In the genomic region with DNA sequence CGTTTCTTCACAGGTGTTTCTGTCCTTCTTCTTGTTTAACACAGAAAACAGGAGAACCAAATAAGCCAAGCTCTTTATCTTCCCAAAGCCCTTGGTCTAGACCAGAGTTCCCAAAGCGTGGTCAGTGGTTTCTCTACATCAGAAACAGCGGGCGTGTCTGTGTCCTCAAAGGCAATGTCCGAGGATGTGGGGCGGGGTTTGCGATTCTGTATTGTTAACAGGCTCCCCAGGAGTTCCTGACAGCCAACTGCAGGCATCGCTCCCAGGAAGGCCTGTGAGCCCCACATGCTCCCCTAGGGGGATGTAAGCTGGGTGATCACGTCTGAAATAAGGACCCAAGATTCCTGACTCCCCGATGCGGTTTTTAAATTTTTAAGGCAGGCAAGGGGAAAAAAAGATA, we compare ENCODE assay signal across 13 cellular contexts. TPM values are rescaled to one million over a fixed set of nuclear protein-coding genes. Genes with fewer than 3 reads are reported as not detected.
DNase-seq lines count a peak whose midpoint lies in the region; ATAC-seq, FAIRE-seq and TF ChIP-seq lines count a peak whose summit lies in the region.
"Had no signal": no experiment of that assay in that cellular context is flagged by ENCODE, and none has a peak within 500 bp of the region (broad histone marks: within the 10 kb centered on the region; RNA-seq: fewer than 3 reads in every experiment).

No MANE protein-coding gene starts in this region.

- TF ChIP-seq EP300 in GM12878 (IDR thresholded peaks at IDR 0.05; ENCODE audit: borderline replicate concordance in 1 of 2, control insufficient read depth in 1 of 2, low read depth in 2 of 2, low read length in 2 of 2) = no peak

- no peak; the same call in 1 of the 2 replicates for TF ChIP-seq POLR2A in GM12878 (IDR thresholded peaks at IDR 0.05; ENCODE audit: low read depth, low read length)

- no peaks in the 10 kb centered on the region for H4K20me1 ChIP-seq in GM12878 (ENCODE audit: control insufficient read depth, insufficient read depth)
- H4K20me1 ChIP-seq in neural progenitor cell (ENCODE audit: low read depth) = peaks cover 16% of the 10 kb centered on the region

- peak; percentile 23 for DNase-seq in NCI-H748 (lab: John Stamatoyannopoulos, UW; ENCODE audit: unreplicated experiment)
- DNase-seq in NCI-H748 treated with DMSO at 0.1 percent for 48 hours (lab: John Stamatoyannopoulos, UW) = no peak
- peak; percentile 58 for DNase-seq in NCI-H2227 (lab: John Stamatoyannopoulos, UW; ENCODE audit: unreplicated experiment)
- DNase-seq in GM12878 (ENCODE audit: low read depth, low spot score) = no peak
- DNase-seq in neural progenitor cell (ENCODE audit: low spot score) = peak; percentile 60
- DNase-seq in NCI-H1417 (lab: John Stamatoyannopoulos, UW) = no peak
- no peak for DNase-seq in NK-92 (lab: John Stamatoyannopoulos, UW; ENCODE audit: unreplicated experiment)
- DNase-seq in NOMO-1 (lab: John Stamatoyannopoulos, UW; ENCODE audit: unreplicated experiment in 2 of 2) = no peak
- DNase-seq: 8988T, glutamatergic neuron, NCI-H345, upper lobe of left lung had no signal

- no peaks in the 10 kb centered on the region for H3K9me3 Mint-ChIP-seq in neural progenitor cell

- H2AFZ ChIP-seq in GM12878 (ENCODE audit: control insufficient read depth, low read depth, low read length) = no peak overlapping the region
- no peak overlapping the region for H2AFZ ChIP-seq in neural progenitor cell (replicated peaks)

- H3K79me2 ChIP-seq in GM12878 (ENCODE audit: control insufficient read depth, insufficient read depth, low read length) (peaks cover 38% of the 10 kb centered on the region), neural progenitor cell (ENCODE audit: low read depth) (no peaks in the 10 kb centered on the region)

- peaks cover 4% of the 10 kb centered on the region for H3K4me1 Mint-ChIP-seq in neural progenitor cell

- no peaks in the 10 kb centered on the region for H3K27me3 ChIP-seq in GM12878 (replicated peaks in 1 of 2; ENCODE audit: control insufficient read depth in 2 of 2, insufficient read depth in 2 of 2, low read length in 1 of 2)
- H3K27me3 ChIP-seq in neural progenitor cell = no peaks in the 10 kb centered on the region
- H3K27me3 ChIP-seq: upper lobe of left lung had no signal

- H3K4me1 ChIP-seq in GM12878 (ENCODE audit: control insufficient read depth, insufficient read depth, low read length) (peaks cover 85% of the 10 kb centered on the region), neural progenitor cell (peaks cover 10% of the 10 kb centered on the region)

- no peaks in the 10 kb centered on the region for H3K9me3 ChIP-seq in GM12878 (replicated peaks; ENCODE audit: control insufficient read depth, insufficient read depth, low read length)
- no peaks in the 10 kb centered on the region for H3K9me3 ChIP-seq in neural progenitor cell (ENCODE audit: low read depth)
- H3K9me3 ChIP-seq: upper lobe of left lung had no signal

- SMC1A ChIA-PET in GM12878 (lab: Charles Lee; ENCODE audit: uncharacterized antibody, unreplicated experiment) = interaction anchor here (1.0 to 13.5 kb wide), 7 partner anchors 17 to 91 kb away, joined by 3 to 243 read pairs (median 4); a partner anchor contains a TSS

- CTCF ChIA-PET in GM12878 (lab: Yijun Ruan, JAX) = interaction anchor here (1.1 to 13.8 kb wide), 7 partner anchors 13 to 95 kb away, joined by 3 to 182 read pairs (median 5); a partner anchor contains a TSS

- WGBS in GM12878 (ENCODE audit: insufficient coverage, insufficient replicate concordance, low lambda C conversion rate, missing lambda C conversion rate) = 80% methylated on average over 11 of the region's 11 CpGs

- peaks cover 12% of the 10 kb centered on the region for H3F3A ChIP-seq in neural progenitor cell (ENCODE audit: low read depth)

- BruUV-seq in GM12878 (replicated peaks; lab: Mats Ljungman, UMichigan) = no TSS peak

- H3K4me3 Mint-ChIP-seq in neural progenitor cell = no peak overlapping the region

- H3K27ac ChIP-seq in GM12878 (ENCODE audit: control insufficient read depth, insufficient read depth) (peak overlapping the region; percentile 71), neural progenitor cell (no peak overlapping the region)

- no peak for TF ChIP-seq RAD21 in GM12878 (IDR thresholded peaks at IDR 0.05; ENCODE audit: insufficient read depth, low read depth, low read length)

- H3K36me3 Mint-ChIP-seq in neural progenitor cell = peaks cover 8% of the 10 kb centered on the region

- H3K27ac Mint-ChIP-seq in neural progenitor cell = no peak overlapping the region

- RAD21 ChIA-PET in GM12878 (lab: Charles Lee; ENCODE audit: unreplicated experiment) = interaction anchor here (1.3 to 16.3 kb wide), 4 partner anchors 23 to 95 kb away, joined by 3 to 364 read pairs (median 6); a partner anchor contains a TSS

- TF ChIP-seq CTCF in GM12878 (IDR thresholded peaks at IDR 0.05 in 2 of 3, conservative IDR thresholded peaks at IDR 0.05 in 1 of 3; ENCODE audit: control insufficient read depth in 2 of 3, extremely low read depth in 1 of 3, insufficient read depth in 1 of 3, low read depth in 3 of 3, low read length in 3 of 3) = no peak
- no peak for TF ChIP-seq CTCF in neural progenitor cell (IDR thresholded peaks at IDR 0.05)

- no peak for ATAC-seq in GM12878

- in situ Hi-C loops in GM12878 (cut with MboI) = no loop called here

- H3K4me2 ChIP-seq in GM12878 (ENCODE audit: control insufficient read depth, insufficient read depth) (no peak overlapping the region), neural progenitor cell (no peak overlapping the region)

- H3K27me3 Mint-ChIP-seq in neural progenitor cell (ENCODE audit: insufficient read depth, low read depth) = peaks cover 2% of the 10 kb centered on the region

- H3K9ac ChIP-seq in GM12878 (ENCODE audit: control insufficient read depth, insufficient read depth, low read length) = no peak overlapping the region
- no peak overlapping the region for H3K9ac ChIP-seq in neural progenitor cell

- no peak for FAIRE-seq in GM12878 (lab: Jason Lieb, UNC)
- FAIRE-seq: TTC549 had no signal

- POLR2A ChIA-PET in GM12878 (lab: Charles Lee) = interaction anchor here (0.9 to 13.4 kb wide), 7 partner anchors 15 to 88 kb away, joined by 4 to 255 read pairs (median 8); a partner anchor contains a TSS

- H3K4me3 ChIP-seq in GM12878 (no peak overlapping the region), neural progenitor cell (no peak overlapping the region)
- H3K4me3 ChIP-seq: upper lobe of left lung had no signal

- intact Hi-C loops in GM12878 (cut with micrococcal nuclease; ENCODE audit: unreplicated experiment) = no loop called here

- H3K36me3 ChIP-seq in GM12878 (ENCODE audit: control insufficient read depth in 2 of 2, insufficient read depth in 2 of 2, low read length in 1 of 2) = peaks cover 23 to 27% of the 10 kb centered on the region in 2 experiments
- H3K36me3 ChIP-seq in neural progenitor cell = no peaks in the 10 kb centered on the region

RNA-seq across cellular contexts. Expression of a gene that starts 28.4 kb away (rescaled TPM):
- total RNA-seq in GM12878 (2013; cell fraction: nucleolus; rRNA removed) = 89.0 and 97.1 TPM in 2 replicates
- total RNA-seq in GM12878 (2014; rRNA removed) (55.6 and 58.3 TPM in 2 replicates), GM12878 (2014; rRNA removed; fragmentation: Illumina TruSeq; extraction: Trizol) (39.7 and 49.1 TPM in 2 replicates), GM12878 (2021) (59.6 and 60.6 TPM in 2 replicates), neural progenitor cell (ENCODE audit: low replicate concordance) (5.2 and 10.4 TPM in 2 replicates)
- 19.4 TPM for polyA plus RNA-seq in GM12878 (2011; ENCODE audit: low read depth)
- polyA plus RNA-seq in GM12878 (2011; rRNA removed) (28.3 and 39.2 TPM in 2 replicates), GM12878 (2014; fragmentation: Illumina TruSeq; extraction: Trizol) (24.1 and 45.5 TPM in 2 replicates), GM12878 (2014; fragmentation: Nextera tagmentation; extraction: Ambion mirVana) (10 to 100 TPM; 32.9 to 43.1 TPM), GM12878 (2014; rRNA removed) (68.5 and 69.4 TPM in 2 replicates), GM12878 (2016; fragmentation: Nextera tagmentation; extraction: Ambion mirVana) (10 to 100 TPM; 77.0 to 91.6 TPM)
- polyA plus RNA-seq in GM12878 (2011; cell fraction: cytosol; rRNA removed) = 62.0 and 77.9 TPM in 2 replicates
- polyA plus RNA-seq in GM12878 (2011; cell fraction: nucleus; rRNA removed) = 63.2 and 65.7 TPM in 2 replicates
- polyA plus RNA-seq in GM12878 (2012) = 31.7 and 40.1 TPM in 2 replicates
- polyA minus RNA-seq in GM12878 (2011; rRNA and poly(A)+ RNA removed) = 27.9 and 43.7 TPM in 2 replicates
- polyA minus RNA-seq in GM12878 (2011; cell fraction: cytosol; rRNA and poly(A)+ RNA removed) = 16.3 and 17.8 TPM in 2 replicates
- polyA minus RNA-seq in GM12878 (2011; cell fraction: nucleus; rRNA and poly(A)+ RNA removed) = 19.6 and 37.5 TPM in 2 replicates

RNA-seq across cellular contexts. Expression of a gene that starts 46.6 kb away (rescaled TPM):
- total RNA-seq in GM12878 (2013; cell fraction: nucleolus; rRNA removed) = 10.9 and 13.8 TPM in 2 replicates
- total RNA-seq in GM12878 (2014; rRNA removed) = 43.9 and 44.3 TPM in 2 replicates
- total RNA-seq in GM12878 (2014; rRNA removed; fragmentation: Illumina TruSeq; extraction: Trizol) = 22.8 and 23.4 TPM in 2 replicates
- 40.0 and 45.6 TPM in 2 replicates for total RNA-seq in GM12878 (2021)
- 30.0 TPM for polyA plus RNA-seq in GM12878 (2011; ENCODE audit: low read depth)
- polyA plus RNA-seq in GM12878 (2011; rRNA removed) = 49.8 and 66.1 TPM in 2 replicates
- polyA plus RNA-seq in GM12878 (2011; cell fraction: cytosol; rRNA removed) = 94.7 and 108 TPM in 2 replicates
- polyA plus RNA-seq in GM12878 (2011; cell fraction: nucleus; rRNA removed) = 65.0 and 80.8 TPM in 2 replicates
- polyA plus RNA-seq in GM12878 (2012) = 33.3 and 39.1 TPM in 2 replicates
- polyA plus RNA-seq in GM12878 (2014; fragmentation: Illumina TruSeq; extraction: Trizol) = 20.4 and 42.0 TPM in 2 replicates
- polyA plus RNA-seq in GM12878 (2014; fragmentation: Nextera tagmentation; extraction: Ambion mirVana) = 10 to 100 TPM; 94.7 to 96.2 TPM
- 49.6 and 57.0 TPM in 2 replicates for polyA plus RNA-seq in GM12878 (2014; rRNA removed)
- 10 to 100 TPM; 63.3 to 69.4 TPM for polyA plus RNA-seq in GM12878 (2016; fragmentation: Nextera tagmentation; extraction: Ambion mirVana)
- 47.0 and 62.1 TPM in 2 replicates for polyA minus RNA-seq in GM12878 (2011; rRNA and poly(A)+ RNA removed)
- 17.5 and 19.3 TPM in 2 replicates for polyA minus RNA-seq in GM12878 (2011; cell fraction: cytosol; rRNA and poly(A)+ RNA removed)
- polyA minus RNA-seq in GM12878 (2011; cell fraction: nucleus; rRNA and poly(A)+ RNA removed) = 10.2 and 17.5 TPM in 2 replicates
- 17.7 and 27.5 TPM in 2 replicates for total RNA-seq in neural progenitor cell (ENCODE audit: low replicate concordance)

RNA-seq across cellular contexts. Expression of a gene that starts 56.0 kb away (rescaled TPM):
- 40.8 and 41.5 TPM in 2 replicates for total RNA-seq in GM12878 (2013; cell fraction: nucleolus; rRNA removed)
- 105 and 117 TPM in 2 replicates for total RNA-seq in GM12878 (2014; rRNA removed)
- 89.6 and 101 TPM in 2 replicates for total RNA-seq in GM12878 (2014; rRNA removed; fragmentation: Illumina TruSeq; extraction: Trizol)
- 88.4 and 89.2 TPM in 2 replicates for total RNA-seq in GM12878 (2021)
- polyA plus RNA-seq in GM12878 (2011; ENCODE audit: low read depth) = 40.9 TPM
- polyA plus RNA-seq in GM12878 (2011; rRNA removed) = 73.6 and 89.7 TPM in 2 replicates
- 90.3 and 94.2 TPM in 2 replicates for polyA plus RNA-seq in GM12878 (2011; cell fraction: cytosol; rRNA removed)
- polyA plus RNA-seq in GM12878 (2011; cell fraction: nucleus; rRNA removed) = 68.9 and 73.0 TPM in 2 replicates
- 50.5 and 55.2 TPM in 2 replicates for polyA plus RNA-seq in GM12878 (2012)
- polyA plus RNA-seq in GM12878 (2014; fragmentation: Illumina TruSeq; extraction: Trizol) = 71.2 and 101 TPM in 2 replicates
- 100 to 1,000 TPM; 161 to 209 TPM for polyA plus RNA-seq in GM12878 (2014; fragmentation: Nextera tagmentation; extraction: Ambion mirVana)
- polyA plus RNA-seq in GM12878 (2014; rRNA removed) = 93.2 and 108 TPM in 2 replicates
- 100 to 1,000 TPM; 207 to 217 TPM for polyA plus RNA-seq in GM12878 (2016; fragmentation: Nextera tagmentation; extraction: Ambion mirVana)
- polyA minus RNA-seq in GM12878 (2011; rRNA and poly(A)+ RNA removed) = 44.1 and 47.2 TPM in 2 replicates
- polyA minus RNA-seq in GM12878 (2011; cell fraction: cytosol; rRNA and poly(A)+ RNA removed) = 16.8 and 20.8 TPM in 2 replicates
- polyA minus RNA-seq in GM12878 (2011; cell fraction: nucleus; rRNA and poly(A)+ RNA removed) = 26.8 and 39.8 TPM in 2 replicates
- total RNA-seq in neural progenitor cell (ENCODE audit: low replicate concordance) = 43.3 and 48.7 TPM in 2 replicates

RNA-seq across cellular contexts. Expression of a gene that starts 56.3 kb away (rescaled TPM):
- 70.6 and 92.6 TPM in 2 replicates for total RNA-seq in GM12878 (2013; cell fraction: nucleolus; rRNA removed)
- 19.6 and 20.7 TPM in 2 replicates for total RNA-seq in GM12878 (2014; rRNA removed)
- 13.5 and 14.3 TPM in 2 replicates for total RNA-seq in GM12878 (2014; rRNA removed; fragmentation: Illumina TruSeq; extraction: Trizol)
- 52.1 and 57.5 TPM in 2 replicates for total RNA-seq in GM12878 (2021)
- polyA plus RNA-seq in GM12878 (2011; ENCODE audit: low read depth) = 34.9 TPM
- 26.2 and 34.9 TPM in 2 replicates for polyA plus RNA-seq in GM12878 (2011; rRNA removed)
- polyA plus RNA-seq in GM12878 (2011; cell fraction: cytosol; rRNA removed) = 25.9 and 26.0 TPM in 2 replicates
- polyA plus RNA-seq in GM12878 (2011; cell fraction: nucleus; rRNA removed) = 244 and 300 TPM in 2 replicates
- polyA plus RNA-seq in GM12878 (2012) = 51.0 and 62.2 TPM in 2 replicates
- polyA plus RNA-seq in GM12878 (2014; fragmentation: Illumina TruSeq; extraction: Trizol) = 31.7 and 41.3 TPM in 2 replicates
- 1 to 10 TPM; 7.0 to 8.1 TPM for polyA plus RNA-seq in GM12878 (2014; fragmentation: Nextera tagmentation; extraction: Ambion mirVana)
- 36.4 and 40.2 TPM in 2 replicates for polyA plus RNA-seq in GM12878 (2014; rRNA removed)
- polyA plus RNA-seq in GM12878 (2016; fragmentation: Nextera tagmentation; extraction: Ambion mirVana) = 10 to 100 TPM; 33.0 to 36.3 TPM
- polyA minus RNA-seq in GM12878 (2011; rRNA and poly(A)+ RNA removed) = 50.4 and 73.4 TPM in 2 replicates
- 9.0 and 14.0 TPM in 2 replicates for polyA minus RNA-seq in GM12878 (2011; cell fraction: cytosol; rRNA and poly(A)+ RNA removed)
- 39.3 and 49.0 TPM in 2 replicates for polyA minus RNA-seq in GM12878 (2011; cell fraction: nucleus; rRNA and poly(A)+ RNA removed)
- 28.0 and 37.3 TPM in 2 replicates for total RNA-seq in neural progenitor cell (ENCODE audit: low replicate concordance)

Comparison
In these comparisons a context has a peak if more than half of its experiments do, and no peak if none do; other contexts are left out.
1. DNase-seq: peak in NCI-H748 (single experiment), NCI-H2227 (single experiment) and neural progenitor cell (single experiment); none in NCI-H748 treated with DMSO at 0.1 percent for 48 hours (single experiment), GM12878 (single experiment), NCI-H1417 (0 of 3), NK-92 (single experiment) and NOMO-1 (0 of 2).